Comparison of ENCODE assay signal across 14 cellular contexts in the genomic region with DNA sequence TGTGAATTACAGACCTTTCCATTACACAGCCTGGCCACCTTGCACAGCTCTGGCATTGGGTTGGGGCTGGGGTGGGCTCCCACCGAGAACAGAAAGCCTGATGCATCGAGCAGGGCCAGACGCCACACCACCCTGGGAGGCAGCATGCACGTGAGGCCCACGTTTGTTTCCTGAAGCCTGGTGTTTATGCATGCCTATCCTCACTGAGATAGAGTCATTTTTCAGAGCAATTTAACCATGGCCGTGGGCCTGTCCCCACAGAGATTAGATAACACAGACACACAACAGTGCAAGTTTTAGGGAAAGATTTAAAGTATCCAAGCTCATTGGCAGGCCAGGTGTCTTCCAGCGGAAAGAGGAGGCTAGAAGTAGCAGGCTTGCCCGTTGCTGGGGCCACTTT.
"Had no signal": no experiment of that assay in that cellular context is flagged by ENCODE, and none has a peak within 500 bp of the region (broad histone marks: within the 10 kb centered on the region; RNA-seq: fewer than 3 reads in every experiment).

No MANE protein-coding gene starts in this region.

- H3K27ac Mint-ChIP-seq: activated CD4-positive, alpha-beta T cell treated with anti-CD3 and anti-CD28 coated beads, Interleukin-2, amount 10 ng/mL, durations not matched to agents 7 days and 5 days; nephron had no signal

- H3K9me3 ChIP-seq: gastrocnemius medialis, left lung, ovary, vagina had no signal

- H3K4me3 Mint-ChIP-seq: activated CD4-positive, alpha-beta T cell treated with anti-CD3 and anti-CD28 coated beads, Interleukin-2, amount 10 ng/mL, durations not matched to agents 7 days and 5 days; activated naive CD8-positive, alpha-beta T cell; nephron had no signal

- H3K9me3 Mint-ChIP-seq: activated CD4-positive, alpha-beta T cell treated with anti-CD3 and anti-CD28 coated beads, Interleukin-2, amount 10 ng/mL, durations not matched to agents 7 days and 5 days; nephron had no signal

- H3K27ac ChIP-seq: cardiac muscle cell, gastrocnemius medialis, left lung, ovary, vagina had no signal

- H3K36me3 Mint-ChIP-seq: activated naive CD8-positive, alpha-beta T cell had no signal

- ATAC-seq: gastrocnemius medialis, left lung had no signal

- H3K4me1 Mint-ChIP-seq: nephron had no signal

- DNase-seq: activated CD4-positive, alpha-beta T cell treated with anti-CD3 and anti-CD28 coated beads, Interleukin-2, amount 10 ng/mL, durations not matched to agents 7 days and 5 days; activated CD4-positive, CD25-positive, alpha-beta regulatory T cell; activated effector memory CD4-positive, alpha-beta T cell treated with anti-CD3 and anti-CD28 coated beads, Interleukin-2, amount 50 U/mL, for 16 hours; activated T-cell treated with anti-CD3 and anti-CD28 coated beads for 4 hours; aorta; gastrocnemius medialis; islet precursor cell; left lung; ovary; stimulated activated CD4-positive, alpha-beta T cell treated with anti-CD3 and anti-CD28 coated beads, Interleukin-4, amount 100 ng/mL, for 24 hours had no signal

- H3K4me3 ChIP-seq: cardiac muscle cell, gastrocnemius medialis, left lung, ovary, vagina had no signal

- H3K27me3 Mint-ChIP-seq: activated CD4-positive, alpha-beta T cell treated with anti-CD3 and anti-CD28 coated beads, Interleukin-2, amount 10 ng/mL, durations not matched to agents 7 days and 5 days; activated naive CD8-positive, alpha-beta T cell had no signal

- H3K4me1 ChIP-seq: gastrocnemius medialis, left lung, vagina had no signal

- H3K27me3 ChIP-seq: cardiac muscle cell, gastrocnemius medialis, left lung, ovary, vagina had no signal

- H3K36me3 ChIP-seq: cardiac muscle cell, gastrocnemius medialis, left lung, ovary, vagina had no signal
